In the genomic region with DNA sequence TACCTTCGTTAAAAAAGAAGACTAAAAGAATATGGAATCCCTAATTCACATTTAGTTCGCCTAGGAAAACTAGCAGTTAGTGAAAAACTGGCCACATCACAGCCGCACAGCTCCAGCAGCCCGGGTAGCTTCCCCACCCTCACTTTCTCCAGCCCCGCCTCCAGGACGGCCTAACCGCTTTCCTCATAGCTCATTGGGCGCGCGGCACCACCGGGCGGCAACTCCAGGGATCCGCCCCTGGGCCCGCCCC, we compare ENCODE assay signal across 8 cellular contexts. TPM values are rescaled to one million over a fixed set of nuclear protein-coding genes. Genes with fewer than 3 reads are reported as not detected.
DNase-seq lines count a peak whose midpoint lies in the region; ATAC-seq and TF ChIP-seq lines count a peak whose summit lies in the region.

No MANE protein-coding gene starts in this region.

- H3K36me3 ChIP-seq in HAP-1 (replicated peaks), result no peaks in the 10 kb centered on the region

- no peak for TF ChIP-seq CTCF in GM13976 (IDR thresholded peaks at IDR 0.05; ENCODE audit: borderline replicate concordance, control extremely low read depth, extremely low read depth, insufficient read depth, missing control alignments)
- TF ChIP-seq CTCF in foreskin keratinocyte (conservative IDR thresholded peaks at IDR 0.05), result no peak
- TF ChIP-seq CTCF in osteocyte (IDR thresholded peaks at IDR 0.05), result no peak

- ATAC-seq in foreskin keratinocyte, result peak; percentile 97

- H3K9me3 Mint-ChIP-seq in osteocyte (ENCODE audit: unreplicated experiment), result peaks cover 8% of the 10 kb centered on the region

- peak overlapping the region; percentile 95 for H3K4me3 Mint-ChIP-seq in osteocyte (ENCODE audit: unreplicated experiment)

- peaks cover 3% of the 10 kb centered on the region; the same call in 1 of the 2 replicates for H3K9me3 ChIP-seq in HAP-1

- DNase-seq in GM13976 (ENCODE audit: low spot score), result peak; percentile 97
- peak; percentile 93 to 99 for DNase-seq in HAP-1 (ENCODE audit: low spot score in 2 of 2)
- peak; percentile 95 for DNase-seq in MV-4-11 (lab: John Stamatoyannopoulos, UW)
- peak; percentile 98 for DNase-seq in activated T-helper 1 cell treated with Interleukin-2 at 50 U/mL for 16 hours (ENCODE audit: low read depth)
- no peak for DNase-seq in foreskin keratinocyte
- no peak for DNase-seq in osteocyte (ENCODE audit: extremely low spot score, unreplicated experiment)
- no peak for DNase-seq in SW480 (ENCODE audit: low spot score)
- DNase-seq in NCI-H1417 (lab: John Stamatoyannopoulos, UW), result no peak

- peak overlapping the region; percentile 98 for H3K27ac ChIP-seq in foreskin keratinocyte

- H3K4me1 Mint-ChIP-seq in osteocyte (ENCODE audit: unreplicated experiment), result peaks cover 40% of the 10 kb centered on the region

- no peaks in the 10 kb centered on the region for H3K27me3 Mint-ChIP-seq in osteocyte (ENCODE audit: unreplicated experiment)

- in situ Hi-C loops in GM13976 (cut with MboI; ENCODE audit: low sequenced_read_pairs, unreplicated experiment), result no loop called here
- in situ Hi-C loops in HAP-1 (cut with MboI; ENCODE audit: low sequenced_read_pairs), result loop anchor here (25.0 kb wide), 1 partner anchor 478 kb away; no protein-coding TSS in a partner anchor

- H3K27ac Mint-ChIP-seq in osteocyte (ENCODE audit: unreplicated experiment), result peak overlapping the region; percentile 99

- H3K27me3 ChIP-seq in HAP-1 (ENCODE audit: low read depth) (no peaks in the 10 kb centered on the region), foreskin keratinocyte (no peaks in the 10 kb centered on the region)

- H3K4me1 ChIP-seq in HAP-1 (peaks cover 18% of the 10 kb centered on the region), foreskin keratinocyte (peaks cover 8% of the 10 kb centered on the region)

- H3K36me3 Mint-ChIP-seq in osteocyte (ENCODE audit: unreplicated experiment), result peaks cover 10% of the 10 kb centered on the region

- peak overlapping the region; percentile 80 for H3K4me3 ChIP-seq in HAP-1

RNA-seq across cellular contexts. Expression of a gene that starts 0.2 kb away (rescaled TPM):
- total RNA-seq in foreskin keratinocyte (37.5 and 38.4 TPM in 2 replicates), osteocyte (63.8 and 66.4 TPM in 2 replicates)
- polyA plus RNA-seq in foreskin keratinocyte, result 3.8 and 4.1 TPM in 2 replicates

RNA-seq across cellular contexts. Expression of a gene that starts 35.8 kb away (rescaled TPM):
- total RNA-seq in foreskin keratinocyte, result 21.4 and 23.0 TPM in 2 replicates
- polyA plus RNA-seq in foreskin keratinocyte, result 12.7 and 19.6 TPM in 2 replicates
- 8.8 and 10.0 TPM in 2 replicates for total RNA-seq in osteocyte

Comparison
In these comparisons a context has a peak if more than half of its experiments do, and no peak if none do; other contexts are left out.
1. DNase-seq: peak in GM13976 (single experiment), HAP-1 (2 of 2), MV-4-11 (single experiment) and activated T-helper 1 cell treated with Interleukin-2 at 50 U/mL for 16 hours (single experiment); none in foreskin keratinocyte (0 of 2), osteocyte (single experiment), SW480 (single experiment) and NCI-H1417 (0 of 3).